Comparison of ENCODE assay signal across 1 cellular context in genomic region chr19:11198175-11198534, GRCh38.
A peak's percentile ranks its signal among the peaks of the same experiment; 100 is the strongest.
TF ChIP-seq lines count a peak whose summit lies in the region.

No MANE protein-coding gene starts in this region.

TF ChIP-seq in K562, 482 proteins besides CTCF, POLR2A, EP300 and RAD21 (continued from another document):
- TF ChIP-seq, protein P1, sequence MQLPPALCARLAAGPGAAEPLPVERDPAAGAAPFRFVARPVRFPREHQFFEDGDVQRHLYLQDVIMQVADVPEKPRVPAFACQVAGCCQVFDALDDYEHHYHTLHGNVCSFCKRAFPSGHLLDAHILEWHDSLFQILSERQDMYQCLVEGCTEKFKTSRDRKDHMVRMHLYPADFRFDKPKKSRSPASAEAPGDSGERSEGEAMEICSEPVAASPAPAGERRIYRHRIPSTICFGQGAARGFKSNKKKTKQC (CRISPR knock-in tag; IDR thresholded peaks at IDR 0.05) = no peak
- TF ChIP-seq CREB1 (IDR thresholded peaks at IDR 0.05) (no peak), CREB1 (CRISPR knock-in tag; IDR thresholded peaks at IDR 0.05) (no peak), TAF15 (IDR thresholded peaks at IDR 0.05; ENCODE audit: low read depth, low read length) (no peak), ZNF121 (CRISPR knock-in tag; conservative IDR thresholded peaks at IDR 0.05) (peak; percentile 96), ATF1 (CRISPR knock-in tag; IDR thresholded peaks at IDR 0.05) (no peak), ATF1 (tag; IDR thresholded peaks at IDR 0.05) (peak; percentile 25; the same call in 1 of the 2 replicates), SMARCA4 (IDR thresholded peaks at IDR 0.05) (no peak), PHF20 (IDR thresholded peaks at IDR 0.05; ENCODE audit: partially characterized antibody) (peak; percentile 1), ZKSCAN8 (CRISPR knock-in tag; IDR thresholded peaks at IDR 0.05) (no peak), ADNP (tag; IDR thresholded peaks at IDR 0.05) (peak; percentile 85), HMG20A (CRISPR knock-in tag; conservative IDR thresholded peaks at IDR 0.05) (no peak), TCF3 (CRISPR knock-in tag; IDR thresholded peaks at IDR 0.05) (no peak), KDM1A (IDR thresholded peaks at IDR 0.05) (peak in 1 of 2 experiments; percentile 3; a peak in 1 of 4 replicates), ZNF830 (CRISPR knock-in tag; IDR thresholded peaks at IDR 0.05) (no peak), MAFG (tag; conservative IDR thresholded peaks at IDR 0.05) (no peak), NRF1 (conservative IDR thresholded peaks at IDR 0.05 in 1 of 2, IDR thresholded peaks at IDR 0.05 in 1 of 2) (peak; percentile 4 to 6; a peak in 1 of 4 replicates), ZNF551 (CRISPR knock-in tag; IDR thresholded peaks at IDR 0.05) (no peak), ZNF444 (CRISPR knock-in tag; IDR thresholded peaks at IDR 0.05) (no peak), ZMIZ1 (IDR thresholded peaks at IDR 0.05; ENCODE audit: low read depth in 2 of 2, low read length in 2 of 2) (no peak), RNF2 (IDR thresholded peaks at IDR 0.05) (no peak), FOXA3 (CRISPR knock-in tag; conservative IDR thresholded peaks at IDR 0.05 in 1 of 2, IDR thresholded peaks at IDR 0.05 in 1 of 2) (no peak), ZFX (CRISPR knock-in tag; IDR thresholded peaks at IDR 0.05) (0 out of 2 replicates have a peak, but pooled peaks have one; percentile 7), BMI1 (IDR thresholded peaks at IDR 0.05; ENCODE audit: low read length) (no peak)
